1 cellular context compared by ENCODE assay signal in genomic region chr7:136030867-136031318, GRCh38.
TF ChIP-seq lines count a peak whose summit lies in the region.

No MANE protein-coding gene starts in this region.

TF ChIP-seq in GM12878, 131 proteins besides CTCF, POLR2A, EP300 and RAD21 (continued from another document and continues in another):
- no peak for TF ChIP-seq NFYA (IDR thresholded peaks at IDR 0.05; ENCODE audit: borderline replicate concordance, low read depth, low read length)
- TF ChIP-seq ZSCAN29 (IDR thresholded peaks at IDR 0.05) = no peak
- peak; percentile 56; the same call in 1 of the 2 replicates for TF ChIP-seq DPF2 (IDR thresholded peaks at IDR 0.05)
- TF ChIP-seq RCOR1 (conservative IDR thresholded peaks at IDR 0.05; ENCODE audit: low read depth, low read length) = no peak
- no peak for TF ChIP-seq JUND (IDR thresholded peaks at IDR 0.05; ENCODE audit: low read depth, low read length)
- TF ChIP-seq, protein P1, sequence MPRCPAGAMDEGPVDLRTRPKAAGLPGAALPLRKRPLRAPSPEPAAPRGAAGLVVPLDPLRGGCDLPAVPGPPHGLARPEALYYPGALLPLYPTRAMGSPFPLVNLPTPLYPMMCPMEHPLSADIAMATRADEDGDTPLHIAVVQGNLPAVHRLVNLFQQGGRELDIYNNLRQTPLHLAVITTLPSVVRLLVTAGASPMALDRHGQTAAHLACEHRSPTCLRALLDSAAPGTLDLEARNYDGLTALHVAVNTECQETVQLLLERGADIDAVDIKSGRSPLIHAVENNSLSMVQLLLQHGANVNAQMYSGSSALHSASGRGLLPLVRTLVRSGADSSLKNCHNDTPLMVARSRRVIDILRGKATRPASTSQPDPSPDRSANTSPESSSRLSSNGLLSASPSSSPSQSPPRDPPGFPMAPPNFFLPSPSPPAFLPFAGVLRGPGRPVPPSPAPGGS (IDR thresholded peaks at IDR 0.05; ENCODE audit: borderline replicate concordance, insufficient read depth, low read depth, low read length, poor library complexity, severe bottlenecking) = no peak
- no peak for TF ChIP-seq SREBF2 (IDR thresholded peaks at IDR 0.05; ENCODE audit: low read length)
- TF ChIP-seq SPI1 (IDR thresholded peaks at IDR 0.05; ENCODE audit: borderline replicate concordance, insufficient read depth, low read depth, low read length) = no peak
- TF ChIP-seq NRF1 (conservative IDR thresholded peaks at IDR 0.05; ENCODE audit: low read depth, low read length) = no peak
- TF ChIP-seq CHD2 (IDR thresholded peaks at IDR 0.05; ENCODE audit: borderline replicate concordance, low read depth, low read length) = no peak
- TF ChIP-seq NR2C2 (IDR thresholded peaks at IDR 0.05; ENCODE audit: borderline replicate concordance, control insufficient read depth, insufficient read length, low read depth) = no peak
- no peak for TF ChIP-seq GATAD2B (conservative IDR thresholded peaks at IDR 0.05; ENCODE audit: low read depth)
- TF ChIP-seq, protein P2, sequence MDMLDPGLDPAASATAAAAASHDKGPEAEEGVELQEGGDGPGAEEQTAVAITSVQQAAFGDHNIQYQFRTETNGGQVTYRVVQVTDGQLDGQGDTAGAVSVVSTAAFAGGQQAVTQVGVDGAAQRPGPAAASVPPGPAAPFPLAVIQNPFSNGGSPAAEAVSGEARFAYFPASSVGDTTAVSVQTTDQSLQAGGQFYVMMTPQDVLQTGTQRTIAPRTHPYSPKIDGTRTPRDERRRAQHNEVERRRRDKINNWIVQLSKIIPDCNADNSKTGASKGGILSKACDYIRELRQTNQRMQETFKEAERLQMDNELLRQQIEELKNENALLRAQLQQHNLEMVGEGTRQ (IDR thresholded peaks at IDR 0.05; ENCODE audit: borderline replicate concordance, low read depth, low read length) = no peak
- no peak for TF ChIP-seq MTA3 (IDR thresholded peaks at IDR 0.05; ENCODE audit: borderline replicate concordance, low read length)
- TF ChIP-seq NBN (IDR thresholded peaks at IDR 0.05) = no peak
- TF ChIP-seq, protein P3, sequence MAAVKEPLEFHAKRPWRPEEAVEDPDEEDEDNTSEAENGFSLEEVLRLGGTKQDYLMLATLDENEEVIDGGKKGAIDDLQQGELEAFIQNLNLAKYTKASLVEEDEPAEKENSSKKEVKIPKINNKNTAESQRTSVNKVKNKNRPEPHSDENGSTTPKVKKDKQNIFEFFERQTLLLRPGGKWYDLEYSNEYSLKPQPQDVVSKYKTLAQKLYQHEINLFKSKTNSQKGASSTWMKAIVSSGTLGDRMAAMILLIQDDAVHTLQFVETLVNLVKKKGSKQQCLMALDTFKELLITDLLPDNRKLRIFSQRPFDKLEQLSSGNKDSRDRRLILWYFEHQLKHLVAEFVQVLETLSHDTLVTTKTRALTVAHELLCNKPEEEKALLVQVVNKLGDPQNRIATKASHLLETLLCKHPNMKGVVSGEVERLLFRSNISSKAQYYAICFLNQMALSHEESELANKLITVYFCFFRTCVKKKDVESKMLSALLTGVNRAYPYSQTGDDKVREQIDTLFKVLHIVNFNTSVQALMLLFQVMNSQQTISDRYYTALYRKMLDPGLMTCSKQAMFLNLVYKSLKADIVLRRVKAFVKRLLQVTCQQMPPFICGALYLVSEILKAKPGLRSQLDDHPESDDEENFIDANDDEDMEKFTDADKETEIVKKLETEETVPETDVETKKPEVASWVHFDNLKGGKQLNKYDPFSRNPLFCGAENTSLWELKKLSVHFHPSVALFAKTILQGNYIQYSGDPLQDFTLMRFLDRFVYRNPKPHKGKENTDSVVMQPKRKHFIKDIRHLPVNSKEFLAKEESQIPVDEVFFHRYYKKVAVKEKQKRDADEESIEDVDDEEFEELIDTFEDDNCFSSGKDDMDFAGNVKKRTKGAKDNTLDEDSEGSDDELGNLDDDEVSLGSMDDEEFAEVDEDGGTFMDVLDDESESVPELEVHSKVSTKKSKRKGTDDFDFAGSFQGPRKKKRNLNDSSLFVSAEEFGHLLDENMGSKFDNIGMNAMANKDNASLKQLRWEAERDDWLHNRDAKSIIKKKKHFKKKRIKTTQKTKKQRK (IDR thresholded peaks at IDR 0.05; ENCODE audit: low read depth, low read length) = no peak
- no peak for TF ChIP-seq SMAD5 (IDR thresholded peaks at IDR 0.05; ENCODE audit: low read depth)
- TF ChIP-seq ZNF687 (IDR thresholded peaks at IDR 0.05) = no peak
- TF ChIP-seq BCL11A (IDR thresholded peaks at IDR 0.05; ENCODE audit: low read depth, low read length) = peak; percentile 84
- no peak for TF ChIP-seq LARP7 (IDR thresholded peaks at IDR 0.05)
- TF ChIP-seq JUNB (IDR thresholded peaks at IDR 0.05) = peak; percentile 96
- no peak for TF ChIP-seq CHD4 (IDR thresholded peaks at IDR 0.05)
- peak; percentile 55; the same call in 1 of the 2 replicates for TF ChIP-seq GABPA (IDR thresholded peaks at IDR 0.05; ENCODE audit: low read depth)
- TF ChIP-seq, protein P4, sequence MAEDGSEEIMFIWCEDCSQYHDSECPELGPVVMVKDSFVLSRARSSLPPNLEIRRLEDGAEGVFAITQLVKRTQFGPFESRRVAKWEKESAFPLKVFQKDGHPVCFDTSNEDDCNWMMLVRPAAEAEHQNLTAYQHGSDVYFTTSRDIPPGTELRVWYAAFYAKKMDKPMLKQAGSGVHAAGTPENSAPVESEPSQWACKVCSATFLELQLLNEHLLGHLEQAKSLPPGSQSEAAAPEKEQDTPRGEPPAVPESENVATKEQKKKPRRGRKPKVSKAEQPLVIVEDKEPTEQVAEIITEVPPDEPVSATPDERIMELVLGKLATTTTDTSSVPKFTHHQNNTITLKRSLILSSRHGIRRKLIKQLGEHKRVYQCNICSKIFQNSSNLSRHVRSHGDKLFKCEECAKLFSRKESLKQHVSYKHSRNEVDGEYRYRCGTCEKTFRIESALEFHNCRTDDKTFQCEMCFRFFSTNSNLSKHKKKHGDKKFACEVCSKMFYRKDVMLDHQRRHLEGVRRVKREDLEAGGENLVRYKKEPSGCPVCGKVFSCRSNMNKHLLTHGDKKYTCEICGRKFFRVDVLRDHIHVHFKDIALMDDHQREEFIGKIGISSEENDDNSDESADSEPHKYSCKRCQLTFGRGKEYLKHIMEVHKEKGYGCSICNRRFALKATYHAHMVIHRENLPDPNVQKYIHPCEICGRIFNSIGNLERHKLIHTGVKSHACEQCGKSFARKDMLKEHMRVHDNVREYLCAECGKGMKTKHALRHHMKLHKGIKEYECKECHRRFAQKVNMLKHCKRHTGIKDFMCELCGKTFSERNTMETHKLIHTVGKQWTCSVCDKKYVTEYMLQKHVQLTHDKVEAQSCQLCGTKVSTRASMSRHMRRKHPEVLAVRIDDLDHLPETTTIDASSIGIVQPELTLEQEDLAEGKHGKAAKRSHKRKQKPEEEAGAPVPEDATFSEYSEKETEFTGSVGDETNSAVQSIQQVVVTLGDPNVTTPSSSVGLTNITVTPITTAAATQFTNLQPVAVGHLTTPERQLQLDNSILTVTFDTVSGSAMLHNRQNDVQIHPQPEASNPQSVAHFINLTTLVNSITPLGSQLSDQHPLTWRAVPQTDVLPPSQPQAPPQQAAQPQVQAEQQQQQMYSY (CRISPR knock-in tag; IDR thresholded peaks at IDR 0.05) = no peak
- peak; percentile 69 for TF ChIP-seq MTA2 (IDR thresholded peaks at IDR 0.05; ENCODE audit: low read depth)
- TF ChIP-seq NR2C1 (IDR thresholded peaks at IDR 0.05) = no peak
- TF ChIP-seq RBBP5 (conservative IDR thresholded peaks at IDR 0.05) = no peak
- peak; percentile 93 for TF ChIP-seq RUNX3 (IDR thresholded peaks at IDR 0.05; ENCODE audit: low read length)
- no peak for TF ChIP-seq ELK1 (IDR thresholded peaks at IDR 0.05; ENCODE audit: low read depth, low read length)
- no peak for TF ChIP-seq ATF3 (IDR thresholded peaks at IDR 0.05; ENCODE audit: borderline replicate concordance, extremely low read depth, low read depth, low read length)
- TF ChIP-seq, protein P5, sequence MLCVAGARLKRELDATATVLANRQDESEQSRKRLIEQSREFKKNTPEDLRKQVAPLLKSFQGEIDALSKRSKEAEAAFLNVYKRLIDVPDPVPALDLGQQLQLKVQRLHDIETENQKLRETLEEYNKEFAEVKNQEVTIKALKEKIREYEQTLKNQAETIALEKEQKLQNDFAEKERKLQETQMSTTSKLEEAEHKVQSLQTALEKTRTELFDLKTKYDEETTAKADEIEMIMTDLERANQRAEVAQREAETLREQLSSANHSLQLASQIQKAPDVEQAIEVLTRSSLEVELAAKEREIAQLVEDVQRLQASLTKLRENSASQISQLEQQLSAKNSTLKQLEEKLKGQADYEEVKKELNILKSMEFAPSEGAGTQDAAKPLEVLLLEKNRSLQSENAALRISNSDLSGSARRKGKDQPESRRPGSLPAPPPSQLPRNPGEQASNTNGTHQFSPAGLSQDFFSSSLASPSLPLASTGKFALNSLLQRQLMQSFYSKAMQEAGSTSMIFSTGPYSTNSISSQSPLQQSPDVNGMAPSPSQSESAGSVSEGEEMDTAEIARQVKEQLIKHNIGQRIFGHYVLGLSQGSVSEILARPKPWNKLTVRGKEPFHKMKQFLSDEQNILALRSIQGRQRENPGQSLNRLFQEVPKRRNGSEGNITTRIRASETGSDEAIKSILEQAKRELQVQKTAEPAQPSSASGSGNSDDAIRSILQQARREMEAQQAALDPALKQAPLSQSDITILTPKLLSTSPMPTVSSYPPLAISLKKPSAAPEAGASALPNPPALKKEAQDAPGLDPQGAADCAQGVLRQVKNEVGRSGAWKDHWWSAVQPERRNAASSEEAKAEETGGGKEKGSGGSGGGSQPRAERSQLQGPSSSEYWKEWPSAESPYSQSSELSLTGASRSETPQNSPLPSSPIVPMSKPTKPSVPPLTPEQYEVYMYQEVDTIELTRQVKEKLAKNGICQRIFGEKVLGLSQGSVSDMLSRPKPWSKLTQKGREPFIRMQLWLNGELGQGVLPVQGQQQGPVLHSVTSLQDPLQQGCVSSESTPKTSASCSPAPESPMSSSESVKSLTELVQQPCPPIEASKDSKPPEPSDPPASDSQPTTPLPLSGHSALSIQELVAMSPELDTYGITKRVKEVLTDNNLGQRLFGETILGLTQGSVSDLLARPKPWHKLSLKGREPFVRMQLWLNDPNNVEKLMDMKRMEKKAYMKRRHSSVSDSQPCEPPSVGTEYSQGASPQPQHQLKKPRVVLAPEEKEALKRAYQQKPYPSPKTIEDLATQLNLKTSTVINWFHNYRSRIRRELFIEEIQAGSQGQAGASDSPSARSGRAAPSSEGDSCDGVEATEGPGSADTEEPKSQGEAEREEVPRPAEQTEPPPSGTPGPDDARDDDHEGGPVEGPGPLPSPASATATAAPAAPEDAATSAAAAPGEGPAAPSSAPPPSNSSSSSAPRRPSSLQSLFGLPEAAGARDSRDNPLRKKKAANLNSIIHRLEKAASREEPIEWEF (IDR thresholded peaks at IDR 0.05; ENCODE audit: insufficient replicate concordance, low read depth, low read length) = no peak
- TF ChIP-seq MEF2A (IDR thresholded peaks at IDR 0.05; ENCODE audit: insufficient read depth, low read depth, low read length) = peak; percentile 35; the same call in 1 of the 2 replicates
- no peak for TF ChIP-seq RELB (IDR thresholded peaks at IDR 0.05; ENCODE audit: low read depth)
- TF ChIP-seq BMI1 (IDR thresholded peaks at IDR 0.05; ENCODE audit: borderline replicate concordance) = no peak; the same call in 1 of the 2 replicates
- TF ChIP-seq WRNIP1 (IDR thresholded peaks at IDR 0.05; ENCODE audit: borderline replicate concordance, low read depth, low read length) = no peak
- TF ChIP-seq BHLHE40 (IDR thresholded peaks at IDR 0.05; ENCODE audit: borderline replicate concordance in 1 of 2, low read depth in 2 of 2, low read length in 1 of 2) = 0 out of 4 replicates have a peak, but pooled peaks have one; percentile 7 to 43
- peak; percentile 96 for TF ChIP-seq NR2F1 (conservative IDR thresholded peaks at IDR 0.05)
- TF ChIP-seq CREM (IDR thresholded peaks at IDR 0.05; ENCODE audit: low read depth) = peak; percentile 66; the same call in 1 of the 2 replicates
